ENCODE assay signal across 24 cellular contexts in genomic region chr2:43306197-43306596, GRCh38.
DNase-seq lines count a peak whose midpoint lies in the region; ATAC-seq and TF ChIP-seq lines count a peak whose summit lies in the region.
"Had no signal": no experiment of that assay in that cellular context is flagged by ENCODE, and none has a peak within 500 bp of the region (broad histone marks: within the 10 kb centered on the region; RNA-seq: fewer than 3 reads in every experiment).

No MANE protein-coding gene starts in this region.

- TF ChIP-seq POLR2A in thyroid gland (IDR thresholded peaks at IDR 0.05), result no peak

- H3K27ac ChIP-seq in endodermal cell (ENCODE audit: low read depth, low read length) (no peak overlapping the region), thyroid gland (peak overlapping the region; percentile 84 to 91 (median 90))
- H3K27ac ChIP-seq: neural progenitor cell, WERI-Rb-1 had no signal

- H3K4me1 Mint-ChIP-seq in CD14-positive monocyte (peaks cover 64% of the 10 kb centered on the region), endodermal cell (peaks cover 26% of the 10 kb centered on the region), nephron progenitor cell (peaks cover 16% of the 10 kb centered on the region)

- H3K4me3 ChIP-seq in endodermal cell (ENCODE audit: low read length) (no peak overlapping the region), thyroid gland (replicated peaks in 1 of 3) (no peak overlapping the region)
- H3K4me3 ChIP-seq: cardiac muscle cell, neural progenitor cell, testis had no signal

- H3K27me3 ChIP-seq in endodermal cell (ENCODE audit: control insufficient read depth, insufficient read depth, low read length, poor library complexity, severe bottlenecking) (no peaks in the 10 kb centered on the region), thyroid gland (no peaks in the 10 kb centered on the region)
- H3K27me3 ChIP-seq: cardiac muscle cell, neural progenitor cell, testis had no signal

- no peaks in the 10 kb centered on the region for H3K36me3 ChIP-seq in endodermal cell (ENCODE audit: control insufficient read depth, insufficient read depth, low read length)
- no peaks in the 10 kb centered on the region for H3K36me3 ChIP-seq in thyroid gland
- H3K36me3 ChIP-seq: cardiac muscle cell, neural progenitor cell, WERI-Rb-1 had no signal

- H3K36me3 Mint-ChIP-seq in CD14-positive monocyte, result peaks cover 12 to 13% of the 10 kb centered on the region in 2 donors
- peaks cover 3% of the 10 kb centered on the region for H3K36me3 Mint-ChIP-seq in endodermal cell (ENCODE audit: low read depth)
- peaks cover 21% of the 10 kb centered on the region for H3K36me3 Mint-ChIP-seq in nephron progenitor cell (ENCODE audit: low read depth)

- intact Hi-C loops in CD14-positive monocyte (cut with micrococcal nuclease), result loop anchor here (10.0 kb wide), 2 partner anchors 99 to 179 kb away; no protein-coding TSS in a partner anchor
- intact Hi-C loops in thyroid gland (cut with DNase I), result no loop called here

- DNase-seq in CD14-positive monocyte (ENCODE audit: low spot score) (no peak), endodermal cell (no peak), nephron progenitor cell (no peak), thyroid gland (no peak), NCI-H2196 (lab: John Stamatoyannopoulos, UW; ENCODE audit: unreplicated experiment) (no peak), EL (no peak)
- DNase-seq: ACHN; activated CD4-positive, alpha-beta T cell treated with anti-CD3 and anti-CD28 coated beads, Interleukin-2, amount 10 ng/mL, durations not matched to agents 7 days and 5 days; activated naive CD4-positive, alpha-beta T cell treated with anti-CD3 and anti-CD28 coated beads, Interleukin-2, amount 10 ng/mL, durations not matched to agents 7 days and 5 days; DMS53; GDM1; HCEC 1CT; NCI-H1048; NCI-H187 treated with DMSO at 0.1 percent for 48 hours; stimulated activated CD4-positive, alpha-beta T cell treated with anti-CD3 and anti-CD28 coated beads, Interleukin-2, amount 100 ng/mL, for 48 hours; testis; WERI-Rb-1 had no signal

- H3K9me3 ChIP-seq in endodermal cell (ENCODE audit: control insufficient read depth, low read length) (no peaks in the 10 kb centered on the region), thyroid gland (no peaks in the 10 kb centered on the region)
- H3K9me3 ChIP-seq: testis had no signal

- H3K27ac Mint-ChIP-seq in CD14-positive monocyte, result peak overlapping the region; percentile 99 to 100 (median 100)
- peak overlapping the region; percentile 10 for H3K27ac Mint-ChIP-seq in endodermal cell
- peak overlapping the region; percentile 77 for H3K27ac Mint-ChIP-seq in nephron progenitor cell
- H3K27ac Mint-ChIP-seq: activated CD4-positive, alpha-beta T cell treated with anti-CD3 and anti-CD28 coated beads, Interleukin-2, amount 10 ng/mL, durations not matched to agents 7 days and 5 days; activated naive CD4-positive, alpha-beta T cell treated with anti-CD3 and anti-CD28 coated beads, Interleukin-2, amount 10 ng/mL, durations not matched to agents 7 days and 5 days; activated T-helper 1 cell treated with anti-CD3 and anti-CD28 coated beads, Interleukin-12 subunit alpha, Interleukin-12 subunit beta, Interleukin-2, Interleukin-4 antibody, amounts not matched to agents 30 ng/mL and 10 ng/mL and 1 ng/mL, durations not matched to agents 14 hours and 24 hours and 36 hours; progenitor cell of endocrine pancreas; stimulated activated effector memory CD8-positive, alpha-beta T cell treated with anti-CD3 and anti-CD28 coated beads, Interleukin-12 subunit alpha, Interleukin-12 subunit beta, amount 100 ng/mL, for 72 hours; T-helper 2 cell treated with Interferon-gamma antibody and Interleukin-4, amounts not matched to agents 5 μg/mL and 100 μg/mL, for 36 hours had no signal

- no peak for ATAC-seq in HG02970 (IDR thresholded peaks at IDR 0.05; ENCODE audit: low FRiP score, unreplicated experiment)
- ATAC-seq: stimulated activated effector memory CD8-positive, alpha-beta T cell treated with anti-CD3 and anti-CD28 coated beads, Interleukin-12 subunit alpha, Interleukin-12 subunit beta, amount 100 ng/mL, for 72 hours had no signal

- H3K27me3 Mint-ChIP-seq in CD14-positive monocyte (ENCODE audit: low read depth in 3 of 3) (peaks cover 0 to 5% (median 0%) of the 10 kb centered on the region in 3 donors), endodermal cell (ENCODE audit: insufficient read depth) (no peaks in the 10 kb centered on the region), nephron progenitor cell (ENCODE audit: low read depth, poor library complexity) (peaks cover 3% of the 10 kb centered on the region)
- H3K27me3 Mint-ChIP-seq: activated CD4-positive, alpha-beta T cell treated with anti-CD3 and anti-CD28 coated beads, Interleukin-2, amount 10 ng/mL, durations not matched to agents 7 days and 5 days; activated naive CD4-positive, alpha-beta T cell treated with anti-CD3 and anti-CD28 coated beads, Interleukin-2, amount 10 ng/mL, durations not matched to agents 7 days and 5 days; progenitor cell of endocrine pancreas had no signal

- no peak overlapping the region for H3K9ac ChIP-seq in endodermal cell (ENCODE audit: extremely low read depth, low read length, poor library complexity, severe bottlenecking)
- H3K9ac ChIP-seq: neural progenitor cell had no signal

- TF ChIP-seq CTCF in CD14-positive monocyte (IDR thresholded peaks at IDR 0.05) (no peak), endodermal cell (conservative IDR thresholded peaks at IDR 0.05) (no peak), nephron progenitor cell (IDR thresholded peaks at IDR 0.05) (no peak), thyroid gland (IDR thresholded peaks at IDR 0.05) (no peak)

- peaks cover 0 to 3% (median 0%) of the 10 kb centered on the region in 7 donors for H3K9me3 Mint-ChIP-seq in CD14-positive monocyte
- H3K9me3 Mint-ChIP-seq in endodermal cell, result no peaks in the 10 kb centered on the region
- no peaks in the 10 kb centered on the region for H3K9me3 Mint-ChIP-seq in nephron progenitor cell
- H3K9me3 Mint-ChIP-seq: activated CD4-positive, alpha-beta T cell treated with anti-CD3 and anti-CD28 coated beads, Interleukin-2, amount 10 ng/mL, durations not matched to agents 7 days and 5 days; activated naive CD4-positive, alpha-beta T cell treated with anti-CD3 and anti-CD28 coated beads, Interleukin-2, amount 10 ng/mL, durations not matched to agents 7 days and 5 days; activated T-helper 1 cell treated with anti-CD3 and anti-CD28 coated beads, Interleukin-12 subunit alpha, Interleukin-12 subunit beta, Interleukin-2, Interleukin-4 antibody, amounts not matched to agents 30 ng/mL and 10 ng/mL and 1 ng/mL, durations not matched to agents 14 hours and 24 hours and 36 hours; neural progenitor cell; stimulated activated effector memory CD8-positive, alpha-beta T cell treated with anti-CD3 and anti-CD28 coated beads, Interleukin-12 subunit alpha, Interleukin-12 subunit beta, amount 100 ng/mL, for 72 hours; T-helper 2 cell treated with Interferon-gamma antibody and Interleukin-4, amounts not matched to agents 5 μg/mL and 100 μg/mL, for 36 hours had no signal

- peaks cover 3% of the 10 kb centered on the region for H3K4me1 ChIP-seq in endodermal cell (ENCODE audit: control insufficient read depth, insufficient read depth, low read length)
- peaks cover 44 to 70% of the 10 kb centered on the region in 2 donors for H3K4me1 ChIP-seq in thyroid gland

- H3K4me3 Mint-ChIP-seq in CD14-positive monocyte (no peak overlapping the region), endodermal cell (no peak overlapping the region), nephron progenitor cell (no peak overlapping the region)
- H3K4me3 Mint-ChIP-seq: activated CD4-positive, alpha-beta T cell treated with anti-CD3 and anti-CD28 coated beads, Interleukin-2, amount 10 ng/mL, durations not matched to agents 7 days and 5 days; activated naive CD4-positive, alpha-beta T cell treated with anti-CD3 and anti-CD28 coated beads, Interleukin-2, amount 10 ng/mL, durations not matched to agents 7 days and 5 days; activated T-helper 1 cell treated with anti-CD3 and anti-CD28 coated beads, Interleukin-12 subunit alpha, Interleukin-12 subunit beta, Interleukin-2, Interleukin-4 antibody, amounts not matched to agents 30 ng/mL and 10 ng/mL and 1 ng/mL, durations not matched to agents 14 hours and 24 hours and 36 hours; neural progenitor cell; stimulated activated effector memory CD8-positive, alpha-beta T cell treated with anti-CD3 and anti-CD28 coated beads, Interleukin-12 subunit alpha, Interleukin-12 subunit beta, amount 100 ng/mL, for 72 hours; T-helper 2 cell treated with Interferon-gamma antibody and Interleukin-4, amounts not matched to agents 5 μg/mL and 100 μg/mL, for 36 hours had no signal

- 95 to 96% methylated on average over 5 of the region's 5 CpGs for WGBS in endodermal cell (ENCODE audit: insufficient coverage in 1 of 2, insufficient read length in 1 of 2), 2 experiments
- WGBS in thyroid gland, 2 donors, result 98 to 99% methylated on average over 5 of the region's 5 CpGs

Comparison
In these comparisons a context has a peak if more than half of its experiments do, and no peak if none do; other contexts are left out.
1. H3K27ac Mint-ChIP-seq: peak in every context shown above with its lines; median percentile 100 in CD14-positive monocyte; 77 in nephron progenitor cell; 10 in endodermal cell.